37 cellular contexts compared by ENCODE assay signal in the genomic region with DNA sequence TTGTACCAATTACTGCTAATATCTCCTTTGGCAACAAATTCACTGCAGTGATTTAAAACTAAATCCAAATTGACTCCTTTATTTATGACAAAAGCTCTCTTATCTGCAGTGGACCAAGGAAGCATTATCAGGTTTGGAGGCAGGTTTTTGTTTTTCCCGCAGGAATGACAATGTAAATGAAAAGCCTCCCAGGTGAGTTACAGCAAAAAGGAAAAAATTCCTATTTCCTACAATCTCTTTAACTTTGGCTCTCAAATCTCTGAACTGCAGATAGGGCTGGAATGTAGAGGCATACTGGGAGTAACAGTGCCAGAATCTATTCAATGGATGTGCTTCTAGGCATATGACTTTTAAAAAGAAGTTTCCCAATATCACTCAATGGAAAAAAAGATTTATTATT. TPM values are rescaled to one million over a fixed set of nuclear protein-coding genes. Genes with fewer than 3 reads are reported as not detected.
"Had no signal": no experiment of that assay in that cellular context is flagged by ENCODE, and none has a peak within 500 bp of the region (broad histone marks: within the 10 kb centered on the region; RNA-seq: fewer than 3 reads in every experiment).

No MANE protein-coding gene starts in this region.

- H3K9me3 ChIP-seq: MG63 had no signal

- DNase-seq: Karpas-422, Kasumi-1, MG63, MM.1S, MV-4-11, NCI-H1048, NCI-H1092, NCI-H1092 treated with DMSO at 0.1 percent for 48 hours, NCI-H1105, NCI-H1105 treated with DMSO at 0.1 percent for 48 hours, NCI-H1417, NCI-H1417 treated with DMSO at 0.1 percent for 48 hours, NCI-H1436, NCI-H1436 treated with DMSO at 0.1 percent for 48 hours, NCI-H146, NCI-H1694, NCI-H1694 treated with DMSO at 0.1 percent for 48 hours, NCI-H187, NCI-H187 treated with DMSO at 0.1 percent for 48 hours, NCI-H1930, NCI-H2029, NCI-H2029 treated with DMSO at 0.1 percent for 48 hours, NCI-H2081, NCI-H2081 treated with DMSO at 0.1 percent for 48 hours, NCI-H2107, NCI-H2171, NCI-H2171 treated with DMSO at 0.1 percent for 48 hours, NCI-H2227 treated with DMSO at 0.1 percent for 48 hours, NCI-H226, NCI-H345, NCI-H446, NCI-H446 treated with DMSO at 0.1 percent for 48 hours, NCI-H510A, NCI-H510A treated with DMSO at 0.1 percent for 48 hours had no signal

- H3K36me3 ChIP-seq: MG63 had no signal

- H3K4me2 ChIP-seq: KMS-11 had no signal

- H3K9ac ChIP-seq: KMS-11 had no signal

- H3K27ac ChIP-seq: KMS-11 had no signal

- H3K4me3 ChIP-seq: MG63 had no signal

RNA-seq across cellular contexts. Expression of gene LRP2, which starts 28.9 kb away (rescaled TPM):
- total RNA-seq: LHCN-M2, M059J had no signal
